In the genomic region with DNA sequence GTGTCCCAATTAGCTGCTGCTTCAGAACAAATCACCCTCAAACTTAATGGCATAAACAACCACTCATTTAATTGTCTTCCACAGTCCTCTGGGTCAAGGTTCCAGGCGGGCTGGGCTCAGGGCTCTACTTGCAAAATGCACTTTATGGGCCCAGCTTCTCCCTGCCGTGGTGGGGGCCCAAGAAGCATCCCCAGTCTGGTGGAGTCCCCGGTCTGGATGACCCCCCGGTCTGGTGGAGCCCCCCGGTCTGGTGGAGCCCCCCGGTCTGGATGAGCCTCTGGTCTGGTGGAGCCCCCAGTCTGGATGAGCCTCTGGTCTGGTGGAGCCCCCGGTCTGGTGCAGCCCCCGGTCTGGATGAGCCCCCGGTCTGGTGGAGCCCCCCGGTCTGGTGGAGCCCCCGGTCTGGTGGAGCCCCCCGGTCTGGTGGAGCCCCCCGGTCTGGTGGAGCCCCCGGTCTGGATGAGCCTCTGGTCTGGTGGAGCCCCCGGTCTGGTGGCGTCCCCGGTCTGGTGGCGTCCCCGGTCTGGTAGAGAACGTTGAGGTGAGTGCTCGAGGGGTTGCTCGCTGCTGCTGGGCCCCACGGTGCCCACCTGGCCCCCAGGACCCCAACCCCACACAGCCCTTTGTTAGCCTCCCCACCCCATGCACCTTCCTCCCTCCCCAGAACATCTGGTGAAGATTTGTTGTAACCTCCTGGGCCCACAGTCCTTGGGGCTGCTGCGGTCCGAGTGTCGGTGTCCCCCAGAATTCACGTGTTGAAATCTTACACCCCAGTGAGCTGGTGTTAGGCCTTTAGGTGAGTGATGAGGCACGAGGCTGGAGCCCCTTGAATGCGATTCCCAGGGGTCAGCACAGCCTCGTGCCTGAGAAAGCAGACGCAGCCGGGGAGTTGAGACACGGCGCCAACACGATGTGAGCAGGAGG, we compare ENCODE assay signal across 16 cellular contexts.
"Had no signal": no experiment of that assay in that cellular context is flagged by ENCODE, and none has a peak within 500 bp of the region (broad histone marks: within the 10 kb centered on the region; RNA-seq: fewer than 3 reads in every experiment).

No MANE protein-coding gene starts in this region.

- ATAC-seq: activated CD8-positive, alpha-beta T cell treated with anti-CD3 and anti-CD28 coated beads, Interleukin-2, amount 10 ng/mL, durations not matched to agents 7 days and 5 days; activated naive CD8-positive, alpha-beta T cell treated with anti-CD3 and anti-CD28 coated beads, Interleukin-2, amount 50 U/mL, for 24 hours; natural killer cell; WTC11 had no signal

- DNase-seq: activated CD4-positive, alpha-beta T cell treated with anti-CD3 and anti-CD28 coated beads for 48 hours; activated CD8-positive, alpha-beta T cell treated with anti-CD3 and anti-CD28 coated beads, Interleukin-2, amount 10 ng/mL, durations not matched to agents 7 days and 5 days; activated naive CD4-positive, alpha-beta T cell; activated naive CD8-positive, alpha-beta T cell treated with anti-CD3 and anti-CD28 coated beads, Interleukin-2, amount 50 U/mL, for 24 hours; aorta; left ventricle myocardium superior; natural killer cell; sigmoid colon; stimulated activated CD4-positive, alpha-beta T cell treated with anti-CD3 and anti-CD28 coated beads, Interleukin-12 subunit alpha, Interleukin-12 subunit beta, amount 100 ng/mL, for 4 hours; stimulated activated CD4-positive, alpha-beta T cell treated with anti-CD3 and anti-CD28 coated beads, Interleukin-2, amount 100 ng/mL, for 24 hours; T-helper 2 cell had no signal

- H3K4me3 ChIP-seq: sigmoid colon, tibial artery, vagina had no signal

- H3K9me3 ChIP-seq: sigmoid colon, tibial artery, vagina had no signal

- H3K4me3 Mint-ChIP-seq: activated CD8-positive, alpha-beta T cell treated with anti-CD3 and anti-CD28 coated beads, Interleukin-2, amount 10 ng/mL, durations not matched to agents 7 days and 5 days; activated naive CD8-positive, alpha-beta T cell treated with anti-CD3 and anti-CD28 coated beads, Interleukin-2, amount 50 U/mL, for 24 hours; activated T-helper 1 cell treated with anti-CD3 and anti-CD28 coated beads, Interleukin-12 subunit alpha, Interleukin-12 subunit beta, Interleukin-2, Interleukin-4 antibody, amounts not matched to agents 30 ng/mL and 10 ng/mL and 1 ng/mL, durations not matched to agents 14 hours and 24 hours and 36 hours; natural killer cell; WTC11 had no signal

- H3K4me1 ChIP-seq: breast epithelium, vagina had no signal

- H3K36me3 Mint-ChIP-seq: natural killer cell had no signal

- H3K27me3 ChIP-seq: vagina had no signal

- H3K27ac ChIP-seq: breast epithelium, sigmoid colon, tibial artery, vagina had no signal

- H3K36me3 ChIP-seq: breast epithelium, sigmoid colon, tibial artery, vagina had no signal

- H3K27ac Mint-ChIP-seq: activated naive CD8-positive, alpha-beta T cell treated with anti-CD3 and anti-CD28 coated beads, Interleukin-2, amount 50 U/mL, for 24 hours; activated T-helper 1 cell treated with anti-CD3 and anti-CD28 coated beads, Interleukin-12 subunit alpha, Interleukin-12 subunit beta, Interleukin-2, Interleukin-4 antibody, amounts not matched to agents 30 ng/mL and 10 ng/mL and 1 ng/mL, durations not matched to agents 14 hours and 24 hours and 36 hours; natural killer cell; WTC11 had no signal
